9 cellular contexts compared by ENCODE assay signal in the genomic region with DNA sequence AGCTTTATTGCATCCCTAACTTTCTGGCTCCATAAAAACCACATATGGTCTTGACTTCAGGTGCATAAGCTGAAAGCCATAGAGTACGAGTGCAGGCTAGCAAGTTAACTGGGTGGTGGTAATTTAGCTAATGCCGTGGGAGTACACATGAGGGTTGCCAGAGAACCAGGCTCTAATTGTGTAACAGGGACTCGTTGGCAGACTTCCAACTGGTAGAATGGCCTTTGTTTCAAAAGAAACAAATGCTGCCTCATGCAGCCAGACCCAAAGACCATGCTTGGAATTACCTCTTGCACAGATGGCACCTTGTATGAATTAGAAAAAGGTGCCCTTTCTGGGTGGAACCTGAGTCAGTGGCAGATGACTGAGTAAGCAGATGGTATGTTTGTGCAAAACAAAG.
A peak's percentile ranks its signal among the peaks of the same experiment; 100 is the strongest.
DNase-seq lines count a peak whose midpoint lies in the region; ATAC-seq and TF ChIP-seq lines count a peak whose summit lies in the region.
"Had no signal": no experiment of that assay in that cellular context is flagged by ENCODE, and none has a peak within 500 bp of the region (broad histone marks: within the 10 kb centered on the region; RNA-seq: fewer than 3 reads in every experiment).

No MANE protein-coding gene starts in this region.

- dilution Hi-C loops in IMR-90 (cut with HindIII; ENCODE audit: low sequenced_read_pairs, unreplicated experiment): no loop called here

- CTCF ChIA-PET in IMR-90 (lab: Yijun Ruan, JAX): no interaction called here

- H2BK15ac ChIP-seq in IMR-90 (ENCODE audit: low read depth, low read length): no peak overlapping the region

- WGBS in IMR-90 (ENCODE audit: extremely low coverage in 2 of 2, insufficient read length in 1 of 2), 2 experiments: 0% methylated on average over 1 of the region's 3 CpGs; no CpG with 5 or more reads in 1 of the 2 experiments

- no TSS peak for BruUV-seq in IMR-90 (replicated peaks; lab: Mats Ljungman, UMichigan)

- no peak overlapping the region for H3K4me3 ChIP-seq in IMR-90 (ENCODE audit: insufficient read depth, low read depth, low read length)
- H3K4me3 ChIP-seq in fibroblast of the aortic adventitia (ENCODE audit: low read depth, low read length): no peak overlapping the region

- no peaks in the 10 kb centered on the region for H4K20me1 ChIP-seq in IMR-90 (ENCODE audit: insufficient read depth, low read length)

- ATAC-seq in IMR-90 (ENCODE audit: low read depth): no peak
- no peak for ATAC-seq in stimulated activated effector memory CD8-positive, alpha-beta T cell treated with anti-CD3 and anti-CD28 coated beads, Interleukin-12 subunit alpha, Interleukin-12 subunit beta, amount 100 ng/mL, for 72 hours
- ATAC-seq in HG03378 (IDR thresholded peaks at IDR 0.05; ENCODE audit: unreplicated experiment): no peak

- H3K9me3 ChIP-seq in IMR-90 (ENCODE audit: control insufficient read depth, insufficient read depth, low read length): no peaks in the 10 kb centered on the region

- H3K4ac ChIP-seq in IMR-90 (ENCODE audit: low read depth, low read length): no peak overlapping the region

- no peak overlapping the region for H3K56ac ChIP-seq in IMR-90 (ENCODE audit: extremely low read depth, insufficient read depth, low read length)

- H3K4me1 Mint-ChIP-seq in stimulated activated effector memory CD8-positive, alpha-beta T cell treated with anti-CD3 and anti-CD28 coated beads, Interleukin-12 subunit alpha, Interleukin-12 subunit beta, amount 100 ng/mL, for 72 hours: peaks cover 23% of the 10 kb centered on the region

- intact Hi-C loops in IMR-90 (cut with micrococcal nuclease): no loop called here

- no peak overlapping the region for H2AFZ ChIP-seq in IMR-90 (replicated peaks; ENCODE audit: low read length, poor library complexity)

- H2BK5ac ChIP-seq in IMR-90 (ENCODE audit: low read depth, low read length, poor library complexity, severe bottlenecking): no peak overlapping the region

- H4K91ac ChIP-seq in IMR-90 (ENCODE audit: insufficient read depth, low read depth, low read length): no peak overlapping the region

- no peak overlapping the region for H2BK120ac ChIP-seq in IMR-90 (ENCODE audit: low read depth, low read length)

- no peak overlapping the region for H2AK5ac ChIP-seq in IMR-90 (ENCODE audit: low read depth, low read length)

- H3K9me3 Mint-ChIP-seq in stimulated activated effector memory CD8-positive, alpha-beta T cell treated with anti-CD3 and anti-CD28 coated beads, Interleukin-12 subunit alpha, Interleukin-12 subunit beta, amount 100 ng/mL, for 72 hours: no peaks in the 10 kb centered on the region

- in situ Hi-C loops in IMR-90 (cut with MboI; ENCODE audit: low sequenced_read_pairs): no loop called here

- no peaks in the 10 kb centered on the region for H3K9me1 ChIP-seq in IMR-90 (ENCODE audit: insufficient read depth, low read length)

- no peak overlapping the region for H2BK20ac ChIP-seq in IMR-90 (ENCODE audit: low read depth, low read length)

- no peak overlapping the region for H3K9ac ChIP-seq in IMR-90 (ENCODE audit: low read depth, low read length)

- no peaks in the 10 kb centered on the region for H3K36me3 ChIP-seq in IMR-90 (ENCODE audit: control insufficient read depth, insufficient read depth, low read length)

- no peak overlapping the region for H4K8ac ChIP-seq in IMR-90 (ENCODE audit: low read depth in 2 of 2, low read length in 2 of 2)

- H3K4me2 ChIP-seq in IMR-90 (ENCODE audit: low read depth, low read length): no peak overlapping the region

- TF ChIP-seq CTCF in IMR-90 (conservative IDR thresholded peaks at IDR 0.05; ENCODE audit: low read depth, low read length) (no peak), fibroblast of the aortic adventitia (IDR thresholded peaks at IDR 0.05; ENCODE audit: insufficient read depth, low read length) (no peak)

- H3K14ac ChIP-seq in IMR-90 (replicated peaks; ENCODE audit: low read depth, low read length): no peak overlapping the region

- no peaks in the 10 kb centered on the region for H3K79me1 ChIP-seq in IMR-90 (ENCODE audit: low read depth in 1 of 2, low read length in 2 of 2)

- TF ChIP-seq RAD21 in IMR-90 (IDR thresholded peaks at IDR 0.05; ENCODE audit: low read length): no peak

- no peaks in the 10 kb centered on the region for H3K36me3 Mint-ChIP-seq in stimulated activated effector memory CD8-positive, alpha-beta T cell treated with anti-CD3 and anti-CD28 coated beads, Interleukin-12 subunit alpha, Interleukin-12 subunit beta, amount 100 ng/mL, for 72 hours

- no peak overlapping the region for H3K27ac Mint-ChIP-seq in stimulated activated effector memory CD8-positive, alpha-beta T cell treated with anti-CD3 and anti-CD28 coated beads, Interleukin-12 subunit alpha, Interleukin-12 subunit beta, amount 100 ng/mL, for 72 hours

- no peak overlapping the region for H3K18ac ChIP-seq in IMR-90 (ENCODE audit: low read depth, low read length)

- H4K5ac ChIP-seq in IMR-90 (ENCODE audit: low read depth, low read length): no peak overlapping the region

- no peak overlapping the region for H3K23ac ChIP-seq in IMR-90 (ENCODE audit: low read depth, low read length)

- no peak overlapping the region for H3K27ac ChIP-seq in IMR-90 (ENCODE audit: insufficient read depth, low read length)
- H3K27ac ChIP-seq: VCaP had no signal

- H3K27me3 ChIP-seq in IMR-90 (ENCODE audit: control insufficient read depth, insufficient read depth, low read length): peaks cover 9% of the 10 kb centered on the region; the same call in 1 of the 2 replicates

- no peak overlapping the region for H3K4me3 Mint-ChIP-seq in stimulated activated effector memory CD8-positive, alpha-beta T cell treated with anti-CD3 and anti-CD28 coated beads, Interleukin-12 subunit alpha, Interleukin-12 subunit beta, amount 100 ng/mL, for 72 hours

- POLR2A ChIA-PET in IMR-90 (lab: Charles Lee; ENCODE audit: unreplicated experiment): no interaction called here

- no peak overlapping the region for H2AK9ac ChIP-seq in IMR-90 (replicated peaks; ENCODE audit: low read depth, low read length, poor library complexity)

- peak; percentile 8 for DNase-seq in IMR-90
- DNase-seq in NCI-H748 (lab: John Stamatoyannopoulos, UW; ENCODE audit: unreplicated experiment): peak; percentile 99
- peak; percentile 66 for DNase-seq in fibroblast of the aortic adventitia (ENCODE audit: low read depth)
- DNase-seq in putamen (ENCODE audit: low spot score): peak; percentile 29
- no peak for DNase-seq in stimulated activated naive CD4-positive, alpha-beta T cell treated with Interleukin-2 at 50 U/mL for 16 hours (lab: John Stamatoyannopoulos, UW)
- DNase-seq in stimulated activated effector memory CD8-positive, alpha-beta T cell treated with anti-CD3 and anti-CD28 coated beads, Interleukin-12 subunit alpha, Interleukin-12 subunit beta, amount 100 ng/mL, for 72 hours (ENCODE audit: low spot score in 2 of 2): no peak
- DNase-seq in stimulated activated CD4-positive, alpha-beta T cell treated with anti-CD3 and anti-CD28 coated beads, Interleukin-4, amount 100 ng/mL, for 4 hours: no peak

- TF ChIP-seq POLR2A in IMR-90 (IDR thresholded peaks at IDR 0.05; ENCODE audit: low read depth, low read length): no peak

- H3K4me1 ChIP-seq in IMR-90 (ENCODE audit: control insufficient read depth, insufficient read depth, low read length): no peaks in the 10 kb centered on the region

TF ChIP-seq in IMR-90, 13 proteins besides CTCF, POLR2A, EP300 and RAD21:
- TF ChIP-seq NFE2L2 (IDR thresholded peaks at IDR 0.05; ENCODE audit: low read depth, low read length) (no peak), RFX5 (IDR thresholded peaks at IDR 0.05; ENCODE audit: low read depth, low read length) (no peak), SMC3 (IDR thresholded peaks at IDR 0.05; ENCODE audit: low read depth, low read length) (no peak), MAFK (IDR thresholded peaks at IDR 0.05; ENCODE audit: low read depth, low read length) (no peak), FOS (IDR thresholded peaks at IDR 0.05; ENCODE audit: low read depth, low read length) (no peak), BHLHE40 (IDR thresholded peaks at IDR 0.05; ENCODE audit: low read depth, low read length) (no peak)

Comparison
In these comparisons a context has a peak if more than half of its experiments do, and no peak if none do; other contexts are left out.
1. DNase-seq: peak in IMR-90 (single experiment), NCI-H748 (single experiment), fibroblast of the aortic adventitia (single experiment) and putamen (single experiment); none in stimulated activated naive CD4-positive, alpha-beta T cell treated with Interleukin-2 at 50 U/mL for 16 hours (single experiment), stimulated activated effector memory CD8-positive, alpha-beta T cell treated with anti-CD3 and anti-CD28 coated beads, Interleukin-12 subunit alpha, Interleukin-12 subunit beta, amount 100 ng/mL, for 72 hours (0 of 2) and stimulated activated CD4-positive, alpha-beta T cell treated with anti-CD3 and anti-CD28 coated beads, Interleukin-4, amount 100 ng/mL, for 4 hours (0 of 2).